9 cellular contexts compared by ENCODE assay signal in the genomic region with DNA sequence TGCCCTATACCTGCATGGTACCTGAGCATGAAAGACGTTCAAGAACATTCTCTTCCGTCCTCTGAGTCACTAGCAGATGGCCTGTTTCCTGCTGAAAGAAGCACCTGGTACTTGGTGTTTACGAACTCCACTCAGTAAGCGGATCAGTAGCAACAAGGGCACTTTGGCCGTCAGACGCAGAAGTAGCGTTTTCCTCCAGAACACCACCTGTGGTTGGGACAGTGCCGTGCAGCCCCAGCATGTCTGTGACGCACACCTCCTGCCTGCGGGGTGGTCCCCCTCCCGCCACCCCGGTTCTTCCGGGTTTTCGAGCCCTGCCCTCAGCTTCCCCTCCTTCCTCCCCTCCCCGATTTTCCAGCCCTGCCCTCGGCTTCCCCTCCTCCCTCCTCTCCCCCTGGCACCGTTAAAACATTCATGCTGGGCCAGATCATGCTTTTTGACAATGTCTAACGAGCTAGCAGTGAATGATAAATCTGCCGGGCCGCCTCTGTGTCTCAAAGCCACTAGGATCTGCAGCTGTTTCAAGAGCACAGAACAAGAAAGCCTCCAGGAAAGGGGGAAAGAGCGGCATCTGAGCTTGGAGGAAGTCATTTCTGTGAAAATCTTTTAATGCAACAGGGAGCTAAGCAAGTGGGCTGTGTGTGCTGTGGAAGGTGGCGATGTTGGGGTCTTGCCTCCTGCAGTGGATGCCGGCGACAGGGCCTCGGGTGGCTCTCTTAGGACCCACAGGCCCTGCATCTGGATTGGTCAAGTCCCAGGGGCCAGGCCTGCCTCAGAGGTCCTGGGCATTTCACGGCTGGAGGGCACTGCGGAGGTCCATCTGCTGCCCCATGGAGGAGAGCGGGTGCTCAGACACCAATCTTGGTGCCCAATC.
DNase-seq lines count a peak whose midpoint lies in the region; ATAC-seq and TF ChIP-seq lines count a peak whose summit lies in the region.
"Had no signal": no experiment of that assay in that cellular context is flagged by ENCODE, and none has a peak within 500 bp of the region (broad histone marks: within the 10 kb centered on the region; RNA-seq: fewer than 3 reads in every experiment).

No MANE protein-coding gene starts in this region.

- H3K36me3 ChIP-seq in psoas muscle (ENCODE audit: insufficient read depth in 1 of 2, low read depth in 1 of 2): no peaks in the 10 kb centered on the region

- no peak for ATAC-seq in psoas muscle
- ATAC-seq: Panc1 had no signal

- H3K4me1 ChIP-seq in psoas muscle: no peaks in the 10 kb centered on the region

- no peak for TF ChIP-seq CTCF in psoas muscle (IDR thresholded peaks at IDR 0.05)

- H3K4me3 ChIP-seq in psoas muscle: no peak overlapping the region

- intact Hi-C loops in psoas muscle (cut with DNase I): loop anchor here (5.0 to 10.0 kb wide), 2 partner anchors 333 to 565 kb away; partner anchors contain the start of gene DLL1 (in 2 of the 2)

- peak; percentile 50 for DNase-seq in activated gamma-delta T cell treated with Interleukin-2 at 50 U/mL for 16 hours
- DNase-seq in activated gamma-delta T cell (lab: John Stamatoyannopoulos, UW): no peak
- peak; percentile 42 for DNase-seq in NCI-H1105 (lab: John Stamatoyannopoulos, UW)
- DNase-seq in activated CD4-positive, alpha-beta T cell treated with anti-CD3 and anti-CD28 coated beads, Interleukin-2, amount 50 U/mL, for 48 hours: peak; percentile 37 to 39
- peak; percentile 15 for DNase-seq in iPS-NIHi7 (ENCODE audit: extremely low spot score)
- peak; percentile 12 for DNase-seq in stimulated activated naive CD4-positive, alpha-beta T cell treated with Interleukin-2 at 50 U/mL for 16 hours (lab: John Stamatoyannopoulos, UW)
- DNase-seq in psoas muscle: no peak
- no peak for DNase-seq in SKM-1 (lab: John Stamatoyannopoulos, UW; ENCODE audit: unreplicated experiment)

- WGBS in psoas muscle, 3 donors: 43 to 57% (median 47%) methylated on average over 28 of the region's 28 CpGs

- no peak overlapping the region for H3K27ac ChIP-seq in psoas muscle

- peaks cover 0 to 33% (median 0%) of the 10 kb centered on the region in 3 donors for H3K27me3 ChIP-seq in psoas muscle (ENCODE audit: insufficient read depth in 3 of 3, low read length in 2 of 3)

- no peaks in the 10 kb centered on the region for H3K9me3 ChIP-seq in psoas muscle

Comparison
In these comparisons a context has a peak if more than half of its experiments do, and no peak if none do; other contexts are left out.
1. DNase-seq: peak in activated gamma-delta T cell treated with Interleukin-2 at 50 U/mL for 16 hours (single experiment), NCI-H1105 (single experiment), activated CD4-positive, alpha-beta T cell treated with anti-CD3 and anti-CD28 coated beads, Interleukin-2, amount 50 U/mL, for 48 hours (2 of 2), iPS-NIHi7 (single experiment) and stimulated activated naive CD4-positive, alpha-beta T cell treated with Interleukin-2 at 50 U/mL for 16 hours (single experiment); none in activated gamma-delta T cell (single experiment), psoas muscle (0 of 2) and SKM-1 (single experiment).